Comparison of ENCODE assay signal across 1 cellular context in genomic region chr2:189674374-189675112, GRCh38.
TF ChIP-seq lines count a peak whose summit lies in the region.

TSS of gene ANKAR (plus strand) at chr2:189674670. CDS start at chr2:189676491, 1,821 bp downstream.

TF ChIP-seq in K562, 482 proteins besides CTCF, POLR2A, EP300 and RAD21 (continued from another document):
- TF ChIP-seq ZBTB33 (CRISPR knock-in tag; IDR thresholded peaks at IDR 0.05) (peak; percentile 49; the same call in 1 of the 2 replicates), ZNF707 (CRISPR knock-in tag; conservative IDR thresholded peaks at IDR 0.05) (no peak), POLR2G (IDR thresholded peaks at IDR 0.05; ENCODE audit: low read depth, low read length) (0 out of 2 replicates have a peak, but pooled peaks have one; percentile 10), SREBF2 (CRISPR knock-in tag; IDR thresholded peaks at IDR 0.05) (no peak), PCBP2 (IDR thresholded peaks at IDR 0.05; ENCODE audit: low read depth, low read length, poor library complexity, severe bottlenecking) (no peak), NKRF (IDR thresholded peaks at IDR 0.05; ENCODE audit: borderline replicate concordance) (no peak), E2F4 (CRISPR knock-in tag; IDR thresholded peaks at IDR 0.05; ENCODE audit: low read depth) (no peak), SAFB (IDR thresholded peaks at IDR 0.05; ENCODE audit: borderline replicate concordance, low read depth, low read length) (no peak), MEIS2 (IDR thresholded peaks at IDR 0.05; ENCODE audit: partially characterized antibody) (no peak), NR1H2 (CRISPR knock-in tag; IDR thresholded peaks at IDR 0.05) (no peak), PRPF4 (IDR thresholded peaks at IDR 0.05; ENCODE audit: insufficient read depth, low read depth, low read length, poor library complexity, severe bottlenecking) (no peak), TEAD2 (tag; IDR thresholded peaks at IDR 0.05) (no peak), KDM4B (IDR thresholded peaks at IDR 0.05; ENCODE audit: borderline replicate concordance in 2 of 2, low read depth in 1 of 2) (no peak)
